ENCODE assay signal across 1 cellular context in genomic region chr1:36160388-36160948, GRCh38.
TF ChIP-seq lines count a peak whose summit lies in the region.

No MANE protein-coding gene starts in this region.

TF ChIP-seq in H1, 55 proteins besides CTCF, POLR2A, EP300 and RAD21:
- TF ChIP-seq CREB1 (IDR thresholded peaks at IDR 0.05), result no peak
- TF ChIP-seq TEAD4 (IDR thresholded peaks at IDR 0.05; ENCODE audit: low read depth, low read length), result no peak
- TF ChIP-seq HDAC6 (IDR thresholded peaks at IDR 0.05; ENCODE audit: low read depth, low read length), result no peak
- no peak for TF ChIP-seq JUN (IDR thresholded peaks at IDR 0.05; ENCODE audit: low read depth, low read length)
- no peak for TF ChIP-seq TBP (IDR thresholded peaks at IDR 0.05; ENCODE audit: low read depth, low read length)
